Comparison of ENCODE assay signal across 8 cellular contexts in the genomic region with DNA sequence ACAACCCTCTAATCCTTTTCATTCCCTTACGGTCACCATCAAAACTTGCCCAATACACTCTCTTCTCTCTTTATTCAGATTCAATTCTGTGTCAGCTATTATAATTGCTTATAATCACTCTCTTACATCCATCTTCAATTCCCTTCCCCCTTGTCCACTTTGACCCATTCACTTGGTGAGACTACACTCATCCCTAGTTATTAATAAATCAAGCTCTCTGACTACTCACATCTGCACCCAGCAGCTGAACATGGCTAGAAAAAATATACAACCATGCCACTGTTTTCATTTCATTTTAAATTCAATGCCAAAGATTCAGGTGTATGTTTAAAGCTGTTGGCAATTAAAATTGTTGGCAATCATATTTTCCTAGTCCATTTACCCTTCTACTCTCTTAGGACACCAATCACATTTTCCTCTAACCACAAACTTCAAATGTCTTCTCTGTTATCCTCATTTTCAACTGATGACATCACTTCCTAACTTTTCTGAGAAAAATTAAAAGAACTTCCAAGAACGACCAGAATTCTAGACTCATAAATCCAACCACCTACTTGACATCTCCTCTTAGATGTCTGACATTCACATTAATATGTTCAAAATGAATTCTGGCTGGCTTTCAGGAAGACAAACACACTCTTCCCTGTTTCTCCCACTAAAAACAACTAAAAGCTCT. TPM values are rescaled to one million over a fixed set of nuclear protein-coding genes. Genes with fewer than 3 reads are reported as not detected.
A peak's percentile ranks its signal among the peaks of the same experiment; 100 is the strongest.
DNase-seq lines count a peak whose midpoint lies in the region; TF ChIP-seq lines count a peak whose summit lies in the region.
"Had no signal": no experiment of that assay in that cellular context is flagged by ENCODE, and none has a peak within 500 bp of the region (broad histone marks: within the 10 kb centered on the region; RNA-seq: fewer than 3 reads in every experiment).

No MANE protein-coding gene starts in this region.

- no peaks in the 10 kb centered on the region for H3K27me3 ChIP-seq in osteoblast (ENCODE audit: insufficient read depth, low read length)

- H3K79me2 ChIP-seq in osteoblast (ENCODE audit: insufficient read depth, low read length): peaks cover 84% of the 10 kb centered on the region

- in situ Hi-C loops in Caki2 (cut with HindIII; ENCODE audit: low pct_unique_long_range_greater_than_20kb, low sequenced_read_pairs): no loop called here

- peaks cover 47% of the 10 kb centered on the region for H3K36me3 Mint-ChIP-seq in brain

- TF ChIP-seq CTCF in brain (conservative IDR thresholded peaks at IDR 0.05) (no peak), osteoblast (IDR thresholded peaks at IDR 0.05; ENCODE audit: extremely low read depth, low read depth, low read length) (no peak)

- H3K4me1 ChIP-seq in osteoblast (ENCODE audit: insufficient read depth, low read length): peaks cover 28% of the 10 kb centered on the region

- H3K27ac ChIP-seq in osteoblast (ENCODE audit: low read depth, low read length): peak overlapping the region; percentile 56

- H3K9me3 Mint-ChIP-seq in brain: peaks cover 0 to 3% (median 2%) of the 10 kb centered on the region in 5 experiments
- H3K9me3 Mint-ChIP-seq: immature natural killer cell had no signal

- peak; percentile 59 for DNase-seq in Caki2 (ENCODE audit: low read depth)
- peak; percentile 51 for DNase-seq in LHCN-M2 (ENCODE audit: low read depth)
- DNase-seq in osteoblast (ENCODE audit: insufficient read length, low spot score, missing footprints): no peak
- no peak for DNase-seq in NCI-H345 (lab: John Stamatoyannopoulos, UW)
- no peak for DNase-seq in NCI-H2171 treated with DMSO at 0.1 percent for 48 hours (lab: John Stamatoyannopoulos, UW)
- no peak for DNase-seq in 8988T
- DNase-seq: immature natural killer cell had no signal

- peak overlapping the region in 3 of 5 experiments; percentile 9 to 23 (median 17) for H3K27ac Mint-ChIP-seq in brain

- peaks cover 20% of the 10 kb centered on the region for H4K20me1 ChIP-seq in osteoblast (ENCODE audit: insufficient read depth, low read length)

- no peak overlapping the region for H2AFZ ChIP-seq in osteoblast (ENCODE audit: low read length)

- H3K9me3 ChIP-seq in osteoblast (ENCODE audit: low read depth, low read length): no peaks in the 10 kb centered on the region

- peaks cover 16% of the 10 kb centered on the region for H3K36me3 ChIP-seq in osteoblast (ENCODE audit: insufficient read depth, low read length)

- peaks cover 51% of the 10 kb centered on the region for H3K4me1 Mint-ChIP-seq in brain

- H3K4me3 ChIP-seq in osteoblast (ENCODE audit: insufficient read depth, low read length): peak overlapping the region; percentile 4

- H3K27me3 Mint-ChIP-seq in brain: peaks cover 2% of the 10 kb centered on the region

- peak overlapping the region in 1 of 5 experiments; percentile 4 for H3K4me3 Mint-ChIP-seq in brain
- H3K4me3 Mint-ChIP-seq: immature natural killer cell had no signal

- H3K4me2 ChIP-seq in osteoblast (ENCODE audit: insufficient read depth, low read length): peak overlapping the region; percentile 43

RNA-seq across cellular contexts. Expression of gene C5orf15, which starts 5.5 kb away (rescaled TPM):
- 85.0 and 111 TPM in 2 replicates for total RNA-seq in Caki2 (2014; rRNA removed; shearing (Covaris generic); ENCODE audit: low replicate concordance)
- total RNA-seq in LHCN-M2 (2014; rRNA removed): 60.3 and 73.4 TPM in 2 replicates
- 30.4 TPM for polyA plus RNA-seq in LHCN-M2 (2012)
- polyA plus RNA-seq in brain (ENCODE audit: insufficient read depth, low read depth, low replicate concordance): 28.7 TPM
- 68.4 and 77.2 TPM in 2 replicates for total RNA-seq in osteoblast

RNA-seq across cellular contexts. Expression of gene VDAC1, which starts 41.8 kb away (rescaled TPM):
- 569 and 576 TPM in 2 replicates for total RNA-seq in Caki2 (2014; rRNA removed; shearing (Covaris generic); ENCODE audit: low replicate concordance)
- total RNA-seq in LHCN-M2 (2014; rRNA removed) (461 and 479 TPM in 2 replicates), osteoblast (236 and 264 TPM in 2 replicates)
- 303 TPM for polyA plus RNA-seq in LHCN-M2 (2012)
- polyA plus RNA-seq in brain (ENCODE audit: insufficient read depth, low read depth, low replicate concordance): 174 TPM

Comparison
In these comparisons a context has a peak if more than half of its experiments do, and no peak if none do; other contexts are left out.
1. DNase-seq: peak in Caki2 (single experiment) and LHCN-M2 (single experiment); none in osteoblast (single experiment), NCI-H345 (single experiment), NCI-H2171 treated with DMSO at 0.1 percent for 48 hours (single experiment) and 8988T (single experiment).